ENCODE assay signal across 11 cellular contexts in genomic region chr2:117980783-117981676, GRCh38. TPM values are rescaled to one million over a fixed set of nuclear protein-coding genes. Genes with fewer than 3 reads are reported as not detected.
DNase-seq lines count a peak whose midpoint lies in the region; ATAC-seq, FAIRE-seq and TF ChIP-seq lines count a peak whose summit lies in the region.
"Had no signal": no experiment of that assay in that cellular context is flagged by ENCODE, and none has a peak within 500 bp of the region (broad histone marks: within the 10 kb centered on the region; RNA-seq: fewer than 3 reads in every experiment).

No MANE protein-coding gene starts in this region.

- no peak for TF ChIP-seq CTCF in MCF 10A (IDR thresholded peaks at IDR 0.05; ENCODE audit: unreplicated experiment)
- no peak for TF ChIP-seq CTCF in breast epithelium (IDR thresholded peaks at IDR 0.05)
- no peak for TF ChIP-seq CTCF in kidney (IDR thresholded peaks at IDR 0.05; ENCODE audit: borderline replicate concordance, extremely low read depth, insufficient read depth)

- BruUV-seq in MCF 10A (replicated peaks; lab: Mats Ljungman, UMichigan), result no TSS peak

- no peak for TF ChIP-seq POLR2A in breast epithelium (IDR thresholded peaks at IDR 0.05)

- H3K9me3 ChIP-seq in breast epithelium, result no peaks in the 10 kb centered on the region
- no peaks in the 10 kb centered on the region for H3K9me3 ChIP-seq in kidney (ENCODE audit: control insufficient read depth in 1 of 2, low read length in 2 of 2)
- no peaks in the 10 kb centered on the region for H3K9me3 ChIP-seq in aorta (ENCODE audit: control insufficient read depth, low read length)
- H3K9me3 ChIP-seq: BLaER1 treated with 17β-estradiol and CSF1 and Interleukin-3, amounts not matched to agents 10 nM and 100 nM had no signal

- peaks cover 31% of the 10 kb centered on the region for H3K36me3 Mint-ChIP-seq in MCF 10A (ENCODE audit: insufficient read depth, unreplicated experiment)

- H3K9ac ChIP-seq in kidney (ENCODE audit: low read length in 2 of 2), result no peak overlapping the region
- H3K9ac ChIP-seq: BLaER1 treated with 17β-estradiol and CSF1 and Interleukin-3, amounts not matched to agents 10 nM and 100 nM had no signal

- peak overlapping the region; percentile 35 for H3K4me3 Mint-ChIP-seq in MCF 10A (ENCODE audit: unreplicated experiment)

- H3K4me1 Mint-ChIP-seq in MCF 10A (ENCODE audit: insufficient read depth, unreplicated experiment), result peaks cover 23% of the 10 kb centered on the region

- WGBS in aorta, 2 donors, result 96 to 99% methylated on average over 5 of the region's 5 CpGs

- no peaks in the 10 kb centered on the region for H3K9me3 Mint-ChIP-seq in MCF 10A (ENCODE audit: unreplicated experiment)

- peak; percentile 15 for FAIRE-seq in kidney (lab: Jason Lieb, UNC)

- DNase-seq in MCF 10A (ENCODE audit: unreplicated experiment), result peak; percentile 88
- DNase-seq in breast epithelium (ENCODE audit: low spot score in 2 of 2), result no peak
- DNase-seq in astrocyte of the hippocampus (ENCODE audit: low read depth, low spot score), result peak; percentile 79
- no peak for DNase-seq in kidney
- no peak for DNase-seq in aorta
- no peak for DNase-seq in anterior cingulate cortex (lab: John Stamatoyannopoulos, UW)
- DNase-seq in GM19240 (ENCODE audit: insufficient read length, low spot score), result no peak
- DNase-seq: activated CD4-positive, CD25-positive, alpha-beta regulatory T cell; NCI-H345 had no signal

- H3K4me3 ChIP-seq in breast epithelium, result no peak overlapping the region
- H3K4me3 ChIP-seq in kidney (ENCODE audit: low read length in 2 of 2), result no peak overlapping the region
- no peak overlapping the region for H3K4me3 ChIP-seq in aorta (ENCODE audit: low read length in 2 of 2)
- H3K4me3 ChIP-seq: BLaER1 treated with 17β-estradiol and CSF1 and Interleukin-3, amounts not matched to agents 10 nM and 100 nM had no signal

- peak overlapping the region in 1 of 2 donors; percentile 49 for H3K27ac ChIP-seq in breast epithelium
- no peak overlapping the region for H3K27ac ChIP-seq in kidney (ENCODE audit: low read depth in 2 of 2, low read length in 2 of 2)
- H3K27ac ChIP-seq in aorta (ENCODE audit: low read depth in 1 of 2, low read length in 2 of 2), result peak overlapping the region in 1 of 2 donors; percentile 10

- no peaks in the 10 kb centered on the region for H3K27me3 Mint-ChIP-seq in MCF 10A (ENCODE audit: insufficient read depth, unreplicated experiment)

- H3K4me1 ChIP-seq in breast epithelium (no peaks in the 10 kb centered on the region), kidney (ENCODE audit: control insufficient read depth in 1 of 2, insufficient read depth in 1 of 2, low read depth in 1 of 2, low read length in 2 of 2) (peaks cover 0 to 2% of the 10 kb centered on the region in 2 donors), aorta (ENCODE audit: control insufficient read depth in 1 of 2, insufficient read depth in 2 of 2, low read length in 2 of 2) (no peaks in the 10 kb centered on the region)

- peak overlapping the region; percentile 79 for H3K27ac Mint-ChIP-seq in MCF 10A (ENCODE audit: low read depth, unreplicated experiment)

- POLR2A ChIA-PET in MCF 10A (lab: Yijun Ruan, JAX), result interaction anchor here (0.6 to 3.2 kb wide), 9 partner anchors 11 to 166 kb away, joined by 3 to 15 read pairs (median 3); partner anchors contain the start of genes CCDC93 and DDX18

- no peaks in the 10 kb centered on the region for H3K27me3 ChIP-seq in breast epithelium
- no peaks in the 10 kb centered on the region for H3K27me3 ChIP-seq in aorta (ENCODE audit: control insufficient read depth in 1 of 2, insufficient read depth in 2 of 2, low read length in 1 of 2)
- H3K27me3 ChIP-seq: BLaER1 treated with 17β-estradiol and CSF1 and Interleukin-3, amounts not matched to agents 10 nM and 100 nM had no signal

- ATAC-seq in aorta (ENCODE audit: low FRiP score), result peak; percentile 61
- no peak for ATAC-seq in GM21619 (IDR thresholded peaks at IDR 0.05; ENCODE audit: unreplicated experiment)

- intact Hi-C loops in MCF 10A (cut with micrococcal nuclease) (no loop called here), breast epithelium (cut with DNase I; ENCODE audit: low total_unique reads) (no loop called here), kidney (cut with DNase I) (no loop called here), aorta (cut with DNase I) (no loop called here)

- CTCF ChIA-PET in MCF 10A (lab: Yijun Ruan, JAX), result interaction anchor here (0.6 to 7.5 kb wide), 6 partner anchors 9 to 131 kb away, joined by 3 to 56 read pairs (median 3); no protein-coding TSS in a partner anchor

- H3K36me3 ChIP-seq in breast epithelium, result no peaks in the 10 kb centered on the region
- peaks cover 9 to 15% of the 10 kb centered on the region in 2 donors for H3K36me3 ChIP-seq in kidney (ENCODE audit: control insufficient read depth in 1 of 2, insufficient read depth in 2 of 2, low read length in 2 of 2)
- H3K36me3 ChIP-seq in aorta (ENCODE audit: control insufficient read depth in 1 of 2, insufficient read depth in 2 of 2, low read length in 1 of 2), result peaks cover 0 to 5% of the 10 kb centered on the region in 2 donors

RNA-seq across cellular contexts. Expression of gene CCDC93, which starts 32.8 kb away (rescaled TPM):
- total RNA-seq in MCF 10A (2022) (37.8 and 44.9 TPM in 2 replicates), breast epithelium (10 to 100 TPM; 25.6 to 33.1 (median 32.9) TPM), kidney (36.3 TPM), aorta (10 to 100 TPM; 34.8 to 42.8 TPM)
- polyA plus RNA-seq in kidney (ENCODE audit: insufficient read depth, low read depth, low replicate concordance) (6.7 TPM), aorta (10 to 100 TPM in 1 of 2 donors, 1 to 10 TPM in 1; 5.8 to 12.1 TPM)

Comparison
In these comparisons a context has a peak if more than half of its experiments do, and no peak if none do; other contexts are left out.
1. DNase-seq: peak in MCF 10A (single experiment) and astrocyte of the hippocampus (single experiment); none in breast epithelium (0 of 2), kidney (single experiment), aorta (0 of 2), anterior cingulate cortex (0 of 58) and GM19240 (single experiment).